Comparison of ENCODE assay signal across 8 cellular contexts in the genomic region with DNA sequence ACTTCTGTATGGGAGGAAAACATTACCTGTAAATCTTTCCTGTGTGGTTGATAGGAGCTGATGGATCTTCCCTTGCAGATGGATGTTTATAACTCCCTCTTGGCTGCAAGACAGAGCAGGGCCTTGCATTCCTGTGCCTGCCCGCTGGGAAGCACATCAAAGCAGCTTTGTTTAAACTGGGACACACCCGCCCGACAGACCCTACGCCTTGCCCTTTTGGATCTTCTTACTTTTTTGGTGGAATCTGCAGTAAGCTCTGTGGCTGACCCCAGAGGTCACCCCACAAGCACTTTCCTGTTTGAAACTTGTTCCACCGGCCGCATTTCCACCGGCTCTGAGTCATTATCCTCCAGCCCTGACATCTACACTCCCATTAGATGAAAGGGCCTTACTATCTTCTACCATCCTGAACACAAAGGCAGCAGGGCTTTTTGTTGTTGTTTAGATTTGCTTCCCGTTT.
DNase-seq lines count a peak whose midpoint lies in the region; ATAC-seq and TF ChIP-seq lines count a peak whose summit lies in the region.

No MANE protein-coding gene starts in this region.

- intact Hi-C loops in left cardiac atrium (cut with DNase I) = no loop called here

- DNase-seq in LHCN-M2 (ENCODE audit: low read depth) (peak; percentile 72), activated T-cell treated with anti-CD3 and anti-CD28 coated beads for 24 hours (ENCODE audit: low read depth) (peak; percentile 7), left cardiac atrium (peak; percentile 56), SK-N-DZ (ENCODE audit: low spot score) (no peak), GM10266 (ENCODE audit: extremely low spot score) (no peak)
- DNase-seq in stimulated activated CD4-positive, alpha-beta T cell treated with anti-CD3 and anti-CD28 coated beads, Interleukin-15, amount 100 ng/mL, for 24 hours = peak; percentile 58

- no peak for TF ChIP-seq CTCF in GM10266 (IDR thresholded peaks at IDR 0.05; ENCODE audit: control insufficient read depth, insufficient read depth, low read depth, missing control alignments)

- ATAC-seq in left cardiac atrium (peak in 1 of 2 donors; percentile 88), GM21723 (IDR thresholded peaks at IDR 0.05; ENCODE audit: unreplicated experiment) (no peak), HG02852 (IDR thresholded peaks at IDR 0.05; ENCODE audit: unreplicated experiment) (no peak)

Comparison
In these comparisons a context has a peak if more than half of its experiments do, and no peak if none do; other contexts are left out.
1. DNase-seq: peak in LHCN-M2 (single experiment), activated T-cell treated with anti-CD3 and anti-CD28 coated beads for 24 hours (single experiment), left cardiac atrium (single experiment) and stimulated activated CD4-positive, alpha-beta T cell treated with anti-CD3 and anti-CD28 coated beads, Interleukin-15, amount 100 ng/mL, for 24 hours (single experiment); none in SK-N-DZ (single experiment) and GM10266 (single experiment).